Comparison of ENCODE assay signal across 30 cellular contexts in the genomic region with DNA sequence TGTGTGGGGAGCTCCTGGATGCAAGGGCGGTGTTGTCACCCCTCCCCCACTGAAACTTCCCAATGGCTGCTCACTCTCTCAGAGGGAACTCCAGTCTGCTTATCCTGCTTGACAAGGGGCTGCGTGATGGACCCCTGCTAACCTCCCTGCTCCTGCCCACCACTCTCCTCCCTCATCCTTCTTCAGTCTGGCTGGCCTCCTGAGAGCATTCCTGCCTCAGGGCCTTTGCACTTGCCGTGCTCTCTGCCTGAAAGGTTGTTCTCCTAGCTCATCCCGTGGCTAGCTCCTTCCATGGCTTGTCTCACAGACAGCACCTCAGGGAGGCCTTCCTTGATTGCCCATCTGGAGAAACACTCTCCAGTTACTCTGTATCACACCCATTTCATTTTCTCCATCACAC.
"Had no signal": no experiment of that assay in that cellular context is flagged by ENCODE, and none has a peak within 500 bp of the region (broad histone marks: within the 10 kb centered on the region; RNA-seq: fewer than 3 reads in every experiment).

No MANE protein-coding gene starts in this region.

- H3K27ac Mint-ChIP-seq: activated CD4-positive, alpha-beta T cell treated with anti-CD3 and anti-CD28 coated beads, Interleukin-2, amount 10 ng/mL, durations not matched to agents 7 days and 5 days; activated CD8-positive, alpha-beta T cell treated with anti-CD3 and anti-CD28 coated beads for 36 hours; activated naive CD8-positive, alpha-beta T cell; activated T-helper 17 cell treated with anti-CD3 and anti-CD28 coated beads, Interleukin-2, amount 50 U/mL, for 72 hours; dendritic cell treated with granulocyte-macrophage colony-stimulating factor and Interleukin-4, amounts not matched to agents 40 ng/mL and 50 ng/mL, for 4 days; endodermal cell; T-cell had no signal

- H3K4me3 Mint-ChIP-seq: activated CD4-positive, alpha-beta T cell treated with anti-CD3 and anti-CD28 coated beads, Interleukin-2, amount 10 ng/mL, durations not matched to agents 7 days and 5 days; activated CD8-positive, alpha-beta T cell treated with anti-CD3 and anti-CD28 coated beads for 36 hours; activated naive CD8-positive, alpha-beta T cell; activated T-cell treated with anti-CD3 and anti-CD28 coated beads, Interleukin-2, amount 50 U/mL, for 4 hours; activated T-helper 17 cell treated with anti-CD3 and anti-CD28 coated beads, Interleukin-2, amount 50 U/mL, for 72 hours; central memory CD8-positive, alpha-beta T cell; dendritic cell treated with granulocyte-macrophage colony-stimulating factor and Interleukin-4, amounts not matched to agents 40 ng/mL and 50 ng/mL, for 4 days; endodermal cell; T-cell had no signal

- H3K27ac ChIP-seq: brain microvascular endothelial cell, coronary artery had no signal

- FAIRE-seq: astrocyte, bronchial epithelial cell, frontal cortex had no signal

- H3K36me3 ChIP-seq: brain microvascular endothelial cell had no signal

- H3K36me3 Mint-ChIP-seq: activated naive CD8-positive, alpha-beta T cell; T-cell had no signal

- ATAC-seq: activated CD8-positive, alpha-beta T cell treated with anti-CD3 and anti-CD28 coated beads for 36 hours; activated T-cell treated with anti-CD3 and anti-CD28 coated beads, Interleukin-2, amount 50 U/mL, for 4 hours; activated T-helper 17 cell treated with anti-CD3 and anti-CD28 coated beads, Interleukin-2, amount 50 U/mL, for 72 hours; esophagus mucosa; T-cell had no signal

- H3K27me3 ChIP-seq: brain microvascular endothelial cell, dorsolateral prefrontal cortex had no signal

- H3K4me1 Mint-ChIP-seq: activated CD4-positive, alpha-beta T cell treated with anti-CD3 and anti-CD28 coated beads, Interleukin-2, amount 10 ng/mL, durations not matched to agents 7 days and 5 days; activated T-helper 17 cell treated with anti-CD3 and anti-CD28 coated beads, Interleukin-2, amount 50 U/mL, for 72 hours; central memory CD8-positive, alpha-beta T cell had no signal

- H3K9me3 Mint-ChIP-seq: activated CD4-positive, alpha-beta T cell treated with anti-CD3 and anti-CD28 coated beads, Interleukin-2, amount 10 ng/mL, durations not matched to agents 7 days and 5 days; activated CD8-positive, alpha-beta T cell treated with anti-CD3 and anti-CD28 coated beads for 36 hours; activated T-cell treated with anti-CD3 and anti-CD28 coated beads, Interleukin-2, amount 50 U/mL, for 4 hours; activated T-helper 17 cell treated with anti-CD3 and anti-CD28 coated beads, Interleukin-2, amount 50 U/mL, for 72 hours; central memory CD8-positive, alpha-beta T cell; dendritic cell treated with granulocyte-macrophage colony-stimulating factor and Interleukin-4, amounts not matched to agents 40 ng/mL and 50 ng/mL, for 4 days; endodermal cell; T-cell had no signal

- DNase-seq: activated CD4-positive, alpha-beta T cell treated with anti-CD3 and anti-CD28 coated beads for 1 hour; activated CD4-positive, alpha-beta T cell treated with anti-CD3 and anti-CD28 coated beads for 4 hours; activated CD4-positive, alpha-beta T cell treated with anti-CD3 and anti-CD28 coated beads, Interleukin-2, amount 10 ng/mL, durations not matched to agents 7 days and 5 days; activated CD4-positive, alpha-beta T cell treated with anti-CD3 and anti-CD28 coated beads, Interleukin-2, amount 50 U/mL, for 48 hours; activated CD8-positive, alpha-beta memory T cell treated with anti-CD3 and anti-CD28 coated beads for 24 hours; activated CD8-positive, alpha-beta T cell treated with anti-CD3 and anti-CD28 coated beads for 36 hours; activated effector memory CD4-positive, alpha-beta T cell treated with Interleukin-2 at 50 U/mL for 16 hours; activated gamma-delta T cell treated with Interleukin-2 at 50 U/mL for 16 hours; activated naive CD4-positive, alpha-beta T cell treated with anti-CD3 and anti-CD28 coated beads, Interleukin-2, amount 50 U/mL, for 16 hours; activated naive CD4-positive, alpha-beta T cell treated with Interleukin-2 at 50 U/mL for 16 hours; activated T-cell treated with anti-CD3 and anti-CD28 coated beads, Interleukin-2, amount 50 U/mL, for 4 hours; amniotic stem cell; anterior cingulate cortex; brain microvascular endothelial cell; dorsolateral prefrontal cortex; effector memory CD4-positive, alpha-beta T cell; endodermal cell; foreskin fibroblast; head of caudate nucleus; T-cell; T-helper 2 cell had no signal

- H3K4me3 ChIP-seq: coronary artery, dorsolateral prefrontal cortex had no signal
